Comparison of ENCODE assay signal across 20 cellular contexts in the genomic region with DNA sequence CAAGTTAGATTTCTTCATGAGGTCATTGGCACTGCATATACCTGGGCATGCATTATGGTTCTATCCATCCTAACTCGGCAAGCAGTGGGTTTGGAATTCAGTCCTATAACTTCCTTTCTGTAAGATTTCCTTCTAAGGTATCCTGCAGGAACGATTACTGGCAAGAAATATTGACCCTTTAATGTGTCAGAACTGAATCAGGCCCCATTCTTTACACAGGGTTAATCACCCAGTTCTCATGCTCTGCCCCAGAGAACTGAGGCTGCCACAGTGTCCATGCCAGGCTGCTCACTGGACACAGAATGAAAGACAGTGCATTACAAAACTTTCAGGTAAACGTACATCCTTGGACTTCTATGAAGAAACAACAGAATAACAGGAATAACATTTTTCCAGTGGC.
A peak's percentile ranks its signal among the peaks of the same experiment; 100 is the strongest.
DNase-seq lines count a peak whose midpoint lies in the region; ATAC-seq, FAIRE-seq and TF ChIP-seq lines count a peak whose summit lies in the region.
"Had no signal": no experiment of that assay in that cellular context is flagged by ENCODE, and none has a peak within 500 bp of the region (broad histone marks: within the 10 kb centered on the region; RNA-seq: fewer than 3 reads in every experiment).

No MANE protein-coding gene starts in this region.

- H3K4ac ChIP-seq in IMR-90 (ENCODE audit: low read depth, low read length): peak overlapping the region; percentile 77
- no peak overlapping the region for H3K4ac ChIP-seq in mesendoderm (ENCODE audit: low read depth, low read length)

- H3K27ac ChIP-seq in IMR-90 (ENCODE audit: insufficient read depth, low read length): no peak overlapping the region
- no peak overlapping the region for H3K27ac ChIP-seq in mesendoderm (ENCODE audit: low read depth, low read length)
- H3K27ac ChIP-seq: A549, C4-2B, GM23248, HL-60 had no signal

- in situ Hi-C loops in IMR-90 (cut with MboI; ENCODE audit: low sequenced_read_pairs): no loop called here

- peaks cover 8% of the 10 kb centered on the region for H3K9me1 ChIP-seq in IMR-90 (ENCODE audit: insufficient read depth, low read length)

- peak overlapping the region; percentile 90 for H3K18ac ChIP-seq in IMR-90 (ENCODE audit: low read depth, low read length)
- no peak overlapping the region for H3K18ac ChIP-seq in mesendoderm (ENCODE audit: low read length)

- no peaks in the 10 kb centered on the region for H3K27me3 ChIP-seq in IMR-90 (ENCODE audit: control insufficient read depth, insufficient read depth, low read length)
- no peaks in the 10 kb centered on the region for H3K27me3 ChIP-seq in mesendoderm (ENCODE audit: insufficient read depth, low read length, poor library complexity)
- H3K27me3 ChIP-seq: BE2C had no signal

- H3K36me3 ChIP-seq in IMR-90 (ENCODE audit: control insufficient read depth, insufficient read depth, low read length) (no peaks in the 10 kb centered on the region), mesendoderm (ENCODE audit: control insufficient read depth, insufficient read depth, low read length) (no peaks in the 10 kb centered on the region)
- H3K36me3 ChIP-seq: BE2C had no signal

- H4K8ac ChIP-seq in IMR-90 (ENCODE audit: low read depth in 2 of 2, low read length in 2 of 2) (peak overlapping the region; percentile 23 to 83), mesendoderm (ENCODE audit: low read depth, low read length) (no peak overlapping the region)

- H2AK9ac ChIP-seq in IMR-90 (replicated peaks; ENCODE audit: low read depth, low read length, poor library complexity): no peak overlapping the region

- H3K23ac ChIP-seq in IMR-90 (ENCODE audit: low read depth, low read length) (peak overlapping the region; percentile 41; the same call in 1 of the 2 replicates), mesendoderm (ENCODE audit: low read length) (no peak overlapping the region)

- POLR2A ChIA-PET in IMR-90 (lab: Charles Lee; ENCODE audit: unreplicated experiment): no interaction called here

- no peaks in the 10 kb centered on the region for H3K9me3 ChIP-seq in IMR-90 (ENCODE audit: control insufficient read depth, insufficient read depth, low read length)
- H3K9me3 ChIP-seq: A549, BE2C had no signal

- H3K56ac ChIP-seq in IMR-90 (ENCODE audit: extremely low read depth, insufficient read depth, low read length) (peak overlapping the region; percentile 19; the same call in 1 of the 2 replicates), mesendoderm (ENCODE audit: low read length) (no peak overlapping the region)

- WGBS in IMR-90 (ENCODE audit: extremely low coverage in 2 of 2, insufficient read length in 1 of 2), 2 experiments: no CpG with 5 or more reads among the region's 3 CpGs
- WGBS in mesendoderm (ENCODE audit: extremely low coverage, insufficient coverage, low lambda C conversion rate): no CpG with 5 or more reads among the region's 3 CpGs

- H2BK120ac ChIP-seq in IMR-90 (ENCODE audit: low read depth, low read length) (peak overlapping the region; percentile 88), mesendoderm (ENCODE audit: low read depth, low read length) (no peak overlapping the region)

- BruUV-seq in IMR-90 (replicated peaks; lab: Mats Ljungman, UMichigan): no TSS peak

- no peak for TF ChIP-seq RAD21 in IMR-90 (IDR thresholded peaks at IDR 0.05; ENCODE audit: low read length)

- intact Hi-C loops in IMR-90 (cut with micrococcal nuclease): no loop called here

- ATAC-seq in IMR-90 (ENCODE audit: low read depth) (no peak), HG02884 (IDR thresholded peaks at IDR 0.05; ENCODE audit: unreplicated experiment) (no peak), HG03039 (IDR thresholded peaks at IDR 0.05; ENCODE audit: unreplicated experiment) (no peak)
- ATAC-seq: A549 had no signal

- H2BK5ac ChIP-seq in IMR-90 (ENCODE audit: low read depth, low read length, poor library complexity, severe bottlenecking) (peak overlapping the region; percentile 44), mesendoderm (ENCODE audit: low read length) (no peak overlapping the region)

- H4K5ac ChIP-seq in IMR-90 (ENCODE audit: low read depth, low read length) (peak overlapping the region; percentile 91), mesendoderm (ENCODE audit: low read length) (no peak overlapping the region)

- peak overlapping the region; percentile 64 for H2AFZ ChIP-seq in IMR-90 (replicated peaks; ENCODE audit: low read length, poor library complexity)

- CTCF ChIA-PET in IMR-90 (lab: Yijun Ruan, JAX): interaction anchor here (1.0 to 1.3 kb wide), 3 partner anchors 9 to 49 kb away, joined by 3 to 5 read pairs (median 4); no protein-coding TSS in a partner anchor

- dilution Hi-C loops in IMR-90 (cut with HindIII; ENCODE audit: low sequenced_read_pairs, unreplicated experiment): no loop called here

- H2AK5ac ChIP-seq in IMR-90 (ENCODE audit: low read depth, low read length): peak overlapping the region; percentile 34
- H2AK5ac ChIP-seq in mesendoderm (ENCODE audit: low read length): no peak overlapping the region

- no peak overlapping the region for H3K4me3 ChIP-seq in IMR-90 (ENCODE audit: insufficient read depth, low read depth, low read length)
- no peak overlapping the region for H3K4me3 ChIP-seq in epithelial cell of esophagus (ENCODE audit: low read length)
- H3K4me3 ChIP-seq in mesendoderm (ENCODE audit: low read length): no peak overlapping the region
- H3K4me3 ChIP-seq: A549, GM23248 had no signal

- peak overlapping the region; percentile 45; the same call in 1 of the 2 replicates for H4K91ac ChIP-seq in IMR-90 (ENCODE audit: insufficient read depth, low read depth, low read length)

- H3K4me2 ChIP-seq in IMR-90 (ENCODE audit: low read depth, low read length): no peak overlapping the region
- no peak overlapping the region for H3K4me2 ChIP-seq in mesendoderm (ENCODE audit: low read length)
- H3K4me2 ChIP-seq: A549 had no signal

- FAIRE-seq in RCC 7860 (lab: Jason Lieb, UNC): no peak
- FAIRE-seq: A549, GM19239 had no signal

- H3K4me1 ChIP-seq in IMR-90 (ENCODE audit: control insufficient read depth, insufficient read depth, low read length) (peaks cover 15% of the 10 kb centered on the region), mesendoderm (ENCODE audit: control insufficient read depth, low read depth, low read length) (no peaks in the 10 kb centered on the region)

- no peak for TF ChIP-seq CTCF in IMR-90 (conservative IDR thresholded peaks at IDR 0.05; ENCODE audit: low read depth, low read length)
- no peak for TF ChIP-seq CTCF in epithelial cell of esophagus (IDR thresholded peaks at IDR 0.05; ENCODE audit: insufficient read depth, low read depth, low read length, missing control alignments)

- H4K20me1 ChIP-seq in IMR-90 (ENCODE audit: insufficient read depth, low read length): no peaks in the 10 kb centered on the region

- H2BK15ac ChIP-seq in IMR-90 (ENCODE audit: low read depth, low read length) (peak overlapping the region; percentile 89), mesendoderm (replicated peaks; ENCODE audit: low read depth) (peak overlapping the region; percentile 36)

- no peaks in the 10 kb centered on the region for H3K79me2 ChIP-seq in mesendoderm (ENCODE audit: control insufficient read depth, insufficient read depth, low read length)

- DNase-seq in IMR-90 (no peak), RCC 7860 (ENCODE audit: low spot score) (peak; percentile 48), epithelial cell of esophagus (ENCODE audit: low read depth) (peak; percentile 40), mesendoderm (no peak), ureter (ENCODE audit: low spot score) (no peak)
- DNase-seq in NK-92 treated with Interleukin-12 subunit alpha and Interleukin-12 subunit beta, amount 100 ng/mL, for 24 hours (lab: John Stamatoyannopoulos, UW): no peak
- DNase-seq: BE2C; CD4-positive, alpha-beta memory T cell; DMS79 treated with DMSO at 0.1 percent for 48 hours; EL; GDM1; GM23248; H7; KG1 had no signal

- H3K14ac ChIP-seq in IMR-90 (replicated peaks; ENCODE audit: low read depth, low read length): peak overlapping the region; percentile 77; the same call in 1 of the 2 replicates

- no peak for TF ChIP-seq POLR2A in IMR-90 (IDR thresholded peaks at IDR 0.05; ENCODE audit: low read depth, low read length)

- H3K9ac ChIP-seq in IMR-90 (ENCODE audit: low read depth, low read length) (no peak overlapping the region), mesendoderm (ENCODE audit: low read length) (no peak overlapping the region)
- H3K9ac ChIP-seq: GM23248 had no signal

- H2BK20ac ChIP-seq in IMR-90 (ENCODE audit: low read depth, low read length): peak overlapping the region; percentile 92

- H3K79me1 ChIP-seq in IMR-90 (ENCODE audit: low read depth in 1 of 2, low read length in 2 of 2) (no peaks in the 10 kb centered on the region), mesendoderm (ENCODE audit: low read length) (no peaks in the 10 kb centered on the region)

TF ChIP-seq in IMR-90, 13 proteins besides CTCF, POLR2A, EP300 and RAD21 (continues in another document):
- TF ChIP-seq RCOR1 (IDR thresholded peaks at IDR 0.05; ENCODE audit: insufficient replicate concordance, low read length) (no peak), SMC3 (IDR thresholded peaks at IDR 0.05; ENCODE audit: low read depth, low read length) (no peak), MXI1 (IDR thresholded peaks at IDR 0.05; ENCODE audit: borderline replicate concordance, low read depth, low read length) (no peak), NFE2L2 (IDR thresholded peaks at IDR 0.05; ENCODE audit: low read depth, low read length) (no peak), RFX5 (IDR thresholded peaks at IDR 0.05; ENCODE audit: low read depth, low read length) (no peak), FOS (IDR thresholded peaks at IDR 0.05; ENCODE audit: low read depth, low read length) (no peak), MAFK (IDR thresholded peaks at IDR 0.05; ENCODE audit: low read depth, low read length) (no peak), BHLHE40 (IDR thresholded peaks at IDR 0.05; ENCODE audit: low read depth, low read length) (no peak), CHD1 (IDR thresholded peaks at IDR 0.05; ENCODE audit: low read depth, low read length) (no peak), CEBPB (IDR thresholded peaks at IDR 0.05; ENCODE audit: low read depth, low read length) (no peak), MAZ (IDR thresholded peaks at IDR 0.05; ENCODE audit: borderline replicate concordance, low read depth, low read length) (no peak)
- TF ChIP-seq, protein P1, sequence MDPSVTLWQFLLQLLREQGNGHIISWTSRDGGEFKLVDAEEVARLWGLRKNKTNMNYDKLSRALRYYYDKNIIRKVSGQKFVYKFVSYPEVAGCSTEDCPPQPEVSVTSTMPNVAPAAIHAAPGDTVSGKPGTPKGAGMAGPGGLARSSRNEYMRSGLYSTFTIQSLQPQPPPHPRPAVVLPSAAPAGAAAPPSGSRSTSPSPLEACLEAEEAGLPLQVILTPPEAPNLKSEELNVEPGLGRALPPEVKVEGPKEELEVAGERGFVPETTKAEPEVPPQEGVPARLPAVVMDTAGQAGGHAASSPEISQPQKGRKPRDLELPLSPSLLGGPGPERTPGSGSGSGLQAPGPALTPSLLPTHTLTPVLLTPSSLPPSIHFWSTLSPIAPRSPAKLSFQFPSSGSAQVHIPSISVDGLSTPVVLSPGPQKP (IDR thresholded peaks at IDR 0.05; ENCODE audit: borderline replicate concordance, low read depth, low read length): no peak

Comparison
In these comparisons a context has a peak if more than half of its experiments do, and no peak if none do; other contexts are left out.
1. DNase-seq: peak in RCC 7860 (single experiment) and epithelial cell of esophagus (single experiment); none in IMR-90 (single experiment), mesendoderm (single experiment), NK-92 treated with Interleukin-12 subunit alpha and Interleukin-12 subunit beta, amount 100 ng/mL, for 24 hours (single experiment) and ureter (single experiment).